Comparison of ENCODE assay signal across 21 cellular contexts in genomic region chr20:47627540-47627939, GRCh38.
"Had no signal": no experiment of that assay in that cellular context is flagged by ENCODE, and none has a peak within 500 bp of the region (broad histone marks: within the 10 kb centered on the region; RNA-seq: fewer than 3 reads in every experiment).

No MANE protein-coding gene starts in this region.

- H3K9me2 ChIP-seq: SK-N-SH had no signal

- H3K9ac ChIP-seq: KMS-11, SK-N-SH had no signal

- ATAC-seq: K562, Panc1 had no signal

- DNase-seq: Kasumi-1, MM.1S, NCI-H1092 treated with DMSO at 0.1 percent for 48 hours, NCI-H1436, NCI-H187, NCI-H2029, NCI-H2081 treated with DMSO at 0.1 percent for 48 hours, NCI-H2171, NCI-H226, NCI-H446, NCI-H510A, NCI-H524 treated with DMSO at 0.1 percent for 48 hours, NCI-H69, NCI-H774, SHP77, SK-N-SH had no signal

- H3K27ac ChIP-seq: HL-60, KMS-11, RWPE1 had no signal

- H3K4me2 ChIP-seq: KMS-11, SK-N-SH had no signal

- H3K4me3 ChIP-seq: K562 had no signal

- H3K9me3 ChIP-seq: SK-N-SH had no signal
